8 cellular contexts compared by ENCODE assay signal in genomic region chr10:97683556-97684357, GRCh38. TPM values are rescaled to one million over a fixed set of nuclear protein-coding genes. Genes with fewer than 3 reads are reported as not detected.
A peak's percentile ranks its signal among the peaks of the same experiment; 100 is the strongest.
DNase-seq lines count a peak whose midpoint lies in the region; ATAC-seq and TF ChIP-seq lines count a peak whose summit lies in the region.

No MANE protein-coding gene starts in this region.

- H3K27me3 ChIP-seq in BJ (ENCODE audit: control insufficient read depth, insufficient read depth, low read length) (no peaks in the 10 kb centered on the region), muscle layer of colon (ENCODE audit: control insufficient read depth in 1 of 2, insufficient read depth in 2 of 2, low read length in 2 of 2) (no peaks in the 10 kb centered on the region)
- H3K27me3 ChIP-seq in naive thymus-derived CD4-positive, alpha-beta T cell (ENCODE audit: control insufficient read depth in 2 of 2, insufficient read depth in 2 of 2, low read length in 2 of 2), result no peaks in the 10 kb centered on the region

- DNase-seq in BJ (ENCODE audit: low read depth) (no peak), NCI-H69 (lab: John Stamatoyannopoulos, UW) (peak; percentile 26), dermis blood vessel endothelial cell (peak; percentile 52), ACHN (no peak), germinal center (ENCODE audit: low spot score) (no peak)
- DNase-seq in naive thymus-derived CD4-positive, alpha-beta T cell, result no peak
- no peak for DNase-seq in activated CD4-positive, CD25-positive, alpha-beta regulatory T cell treated with anti-CD3 and anti-CD28 coated beads, Interleukin-2, amount 50 U/mL, for 72 hours

- H3K4me3 ChIP-seq in BJ (ENCODE audit: low read depth, low read length), result peak overlapping the region; percentile 21
- H3K4me3 ChIP-seq in muscle layer of colon (ENCODE audit: low read depth in 1 of 2, low read length in 2 of 2), result peak overlapping the region in 1 of 2 donors; percentile 15
- no peak overlapping the region for H3K4me3 ChIP-seq in naive thymus-derived CD4-positive, alpha-beta T cell (ENCODE audit: low read length)

- H3K9ac ChIP-seq in muscle layer of colon (ENCODE audit: low read length), result peak overlapping the region; percentile 4

- ATAC-seq in naive thymus-derived CD4-positive, alpha-beta T cell, result no peak

- H3K4me1 Mint-ChIP-seq in naive thymus-derived CD4-positive, alpha-beta T cell, result peaks cover 15 to 30% (median 19%) of the 10 kb centered on the region in 7 donors

- H3K9me3 ChIP-seq in muscle layer of colon (ENCODE audit: low read length), result no peaks in the 10 kb centered on the region
- H3K9me3 ChIP-seq in naive thymus-derived CD4-positive, alpha-beta T cell (ENCODE audit: control insufficient read depth in 2 of 3, low read length in 3 of 3), result no peaks in the 10 kb centered on the region

- H3K27ac Mint-ChIP-seq in naive thymus-derived CD4-positive, alpha-beta T cell, result no peak overlapping the region

- H3K4me1 ChIP-seq in muscle layer of colon (ENCODE audit: insufficient read depth, low read length), result peaks cover 55% of the 10 kb centered on the region
- peaks cover 5 to 25% of the 10 kb centered on the region in 2 donors for H3K4me1 ChIP-seq in naive thymus-derived CD4-positive, alpha-beta T cell (ENCODE audit: control insufficient read depth in 2 of 2, insufficient read depth in 2 of 2, low read length in 2 of 2)

- intact Hi-C loops in naive thymus-derived CD4-positive, alpha-beta T cell (cut with micrococcal nuclease), result no loop called here

- POLR2A ChIA-PET in BJ (lab: Charles Lee), result interaction anchor here (1.0 kb wide), 1 partner anchor 26 kb away, joined by 3 read pairs; no protein-coding TSS in a partner anchor
- POLR2A ChIA-PET in naive thymus-derived CD4-positive, alpha-beta T cell (lab: Charles Lee), result interaction anchor here (2.9 kb wide), 1 partner anchor 53 kb away, joined by 13 read pairs; the partner anchor contains the start of gene ZFYVE27

- peaks cover 0 to 1% (median 0%) of the 10 kb centered on the region in 11 donors for H3K9me3 Mint-ChIP-seq in naive thymus-derived CD4-positive, alpha-beta T cell

- CTCF ChIA-PET in BJ (lab: Yijun Ruan, JAX), result interaction anchor here (0.8 to 7.8 kb wide), 10 partner anchors 8 to 833 kb away, joined by 3 to 62 read pairs (median 6); no protein-coding TSS in a partner anchor
- CTCF ChIA-PET in naive thymus-derived CD4-positive, alpha-beta T cell (lab: Charles Lee), result interaction anchor here (0.9 to 1.5 kb wide), 5 partner anchors 12 to 61 kb away, joined by 3 to 4 read pairs (median 4); no protein-coding TSS in a partner anchor

- no peak overlapping the region for H3K4me3 Mint-ChIP-seq in naive thymus-derived CD4-positive, alpha-beta T cell

- no peaks in the 10 kb centered on the region for H3K36me3 Mint-ChIP-seq in naive thymus-derived CD4-positive, alpha-beta T cell

- H3K27me3 Mint-ChIP-seq in naive thymus-derived CD4-positive, alpha-beta T cell, result no peaks in the 10 kb centered on the region

- H3K36me3 ChIP-seq in BJ (ENCODE audit: control insufficient read depth, insufficient read depth, low read length), result peaks cover 4% of the 10 kb centered on the region
- H3K36me3 ChIP-seq in muscle layer of colon (ENCODE audit: insufficient read depth, low read length), result peaks cover 11% of the 10 kb centered on the region
- no peaks in the 10 kb centered on the region for H3K36me3 ChIP-seq in naive thymus-derived CD4-positive, alpha-beta T cell (ENCODE audit: control insufficient read depth in 2 of 3, insufficient read depth in 3 of 3, low read length in 3 of 3)

- H3K27ac ChIP-seq in muscle layer of colon (ENCODE audit: low read depth, low read length), result peak overlapping the region; percentile 76
- H3K27ac ChIP-seq in naive thymus-derived CD4-positive, alpha-beta T cell (ENCODE audit: low read depth, low read length), result no peak overlapping the region

- in situ Hi-C loops in ACHN (cut with HindIII; ENCODE audit: low pct_ligation_motif_present, low pct_unique_long_range_greater_than_20kb, low sequenced_read_pairs), result no loop called here

- 0 out of 2 replicates have a peak, but pooled peaks have one; percentile 16 for TF ChIP-seq CTCF in BJ (IDR thresholded peaks at IDR 0.05; ENCODE audit: insufficient read depth, low read depth, low read length)

RNA-seq across cellular contexts. Expression of gene AVPI1, which starts 3.3 kb away (rescaled TPM):
- polyA plus RNA-seq in BJ (2011; rRNA removed), result 32.4 and 32.7 TPM in 2 replicates
- 12.8 and 22.2 TPM in 2 replicates for polyA minus RNA-seq in BJ (2011; rRNA and poly(A)+ RNA removed)
- 4.4 and 5.6 TPM in 2 replicates for total RNA-seq in dermis blood vessel endothelial cell
- 10 to 100 TPM in 1 of 5 experiments, 1 to 10 TPM in 3, under 1 TPM in 1; 0.65 to 10.6 (median 2.5) TPM for total RNA-seq in naive thymus-derived CD4-positive, alpha-beta T cell
- 1 to 10 TPM; 1.4 to 1.9 TPM for polyA plus RNA-seq in naive thymus-derived CD4-positive, alpha-beta T cell

RNA-seq across cellular contexts. Expression of gene MARVELD1, which starts 29.8 kb away (rescaled TPM):
- 63.9 and 79.4 TPM in 2 replicates for polyA plus RNA-seq in BJ (2011; rRNA removed)
- polyA minus RNA-seq in BJ (2011; rRNA and poly(A)+ RNA removed), result 39.7 and 44.7 TPM in 2 replicates
- total RNA-seq in dermis blood vessel endothelial cell, result 18.2 and 24.4 TPM in 2 replicates
- total RNA-seq in naive thymus-derived CD4-positive, alpha-beta T cell, result 1 to 10 TPM in 4 of 5 experiments, under 1 TPM in 1; 0.62 to 5.0 (median 2.3) TPM
- under 1 TPM; 0.07 to 0.09 TPM for polyA plus RNA-seq in naive thymus-derived CD4-positive, alpha-beta T cell

RNA-seq across cellular contexts. Expression of gene PI4K2A, which starts 43.3 kb away (rescaled TPM):
- 29.3 and 34.6 TPM in 2 replicates for polyA plus RNA-seq in BJ (2011; rRNA removed)
- polyA minus RNA-seq in BJ (2011; rRNA and poly(A)+ RNA removed), result 13.1 and 18.1 TPM in 2 replicates
- total RNA-seq in dermis blood vessel endothelial cell, result 16.7 and 19.7 TPM in 2 replicates
- total RNA-seq in naive thymus-derived CD4-positive, alpha-beta T cell, result 10 to 100 TPM in 4 of 5 experiments, 1 to 10 TPM in 1; 9.0 to 33.8 (median 11.0) TPM
- 1 to 10 TPM; 5.5 to 8.7 TPM for polyA plus RNA-seq in naive thymus-derived CD4-positive, alpha-beta T cell

RNA-seq across cellular contexts. Expression of gene MORN4, which starts 50.5 kb away (rescaled TPM):
- 13.8 and 16.4 TPM in 2 replicates for polyA plus RNA-seq in BJ (2011; rRNA removed)
- polyA minus RNA-seq in BJ (2011; rRNA and poly(A)+ RNA removed), result 2.7 and 3.4 TPM in 2 replicates
- total RNA-seq in dermis blood vessel endothelial cell, result 0.98 and 3.6 TPM in 2 replicates
- 1 to 10 TPM in 4 of 5 experiments, under 1 TPM in 1; 0.78 to 4.1 (median 1.5) TPM for total RNA-seq in naive thymus-derived CD4-positive, alpha-beta T cell
- polyA plus RNA-seq in naive thymus-derived CD4-positive, alpha-beta T cell, result 1 to 10 TPM; 1.3 to 5.9 TPM

RNA-seq across cellular contexts. Expression of gene ZFYVE27, which starts 53.2 kb away (rescaled TPM):
- 16.1 and 22.9 TPM in 2 replicates for polyA plus RNA-seq in BJ (2011; rRNA removed)
- polyA minus RNA-seq in BJ (2011; rRNA and poly(A)+ RNA removed), result 9.2 and 13.4 TPM in 2 replicates
- 19.6 and 20.6 TPM in 2 replicates for total RNA-seq in dermis blood vessel endothelial cell
- total RNA-seq in naive thymus-derived CD4-positive, alpha-beta T cell, result 10 to 100 TPM; 31.0 to 68.8 (median 61.8) TPM
- 10 to 100 TPM; 32.9 to 41.0 TPM for polyA plus RNA-seq in naive thymus-derived CD4-positive, alpha-beta T cell

Comparison
In these comparisons a context has a peak if more than half of its experiments do, and no peak if none do; other contexts are left out.
1. DNase-seq: peak in NCI-H69 (single experiment) and dermis blood vessel endothelial cell (single experiment); none in BJ (single experiment), naive thymus-derived CD4-positive, alpha-beta T cell (0 of 9), activated CD4-positive, CD25-positive, alpha-beta regulatory T cell treated with anti-CD3 and anti-CD28 coated beads, Interleukin-2, amount 50 U/mL, for 72 hours (single experiment), ACHN (single experiment) and germinal center (single experiment).